In genomic region chr2:30647752-30648442, GRCh38 we compare ENCODE assay signal across 19 cellular contexts.
"Had no signal": no experiment of that assay in that cellular context is flagged by ENCODE, and none has a peak within 500 bp of the region (broad histone marks: within the 10 kb centered on the region; RNA-seq: fewer than 3 reads in every experiment).

No MANE protein-coding gene starts in this region.

- H3K27me3 ChIP-seq: SJSA1 had no signal

- H3K9ac ChIP-seq: KMS-11 had no signal

- H3K36me3 ChIP-seq: SJSA1 had no signal

- H3K9me3 ChIP-seq: SJSA1 had no signal

- DNase-seq: IMR-90, Kasumi-1, MM.1S, NCI-H1092 treated with DMSO at 0.1 percent for 48 hours, NCI-H1436, NCI-H187, NCI-H2081 treated with DMSO at 0.1 percent for 48 hours, NCI-H2171, NCI-H226, NCI-H510A, NCI-H524 treated with DMSO at 0.1 percent for 48 hours, NCI-H69, NCI-H774, Right ventricle myocardium superior, RPMI8226, SIG-M5 had no signal

- H3K4me3 ChIP-seq: SJSA1, SK-N-MC had no signal

- H3K4me2 ChIP-seq: KMS-11 had no signal

- H3K27ac ChIP-seq: KMS-11, SJSA1, SK-N-MC had no signal
